11 cellular contexts compared by ENCODE assay signal in genomic region chrX:99480728-99481127, GRCh38.
"Had no signal": no experiment of that assay in that cellular context is flagged by ENCODE, and none has a peak within 500 bp of the region (broad histone marks: within the 10 kb centered on the region; RNA-seq: fewer than 3 reads in every experiment).

No MANE protein-coding gene starts in this region.

- ATAC-seq: GM23338, HCT116 had no signal

- H3K9me3 ChIP-seq: HAP-1 had no signal

- H3K4me3 ChIP-seq: GM23248, GM23338, HAP-1 had no signal

- H3K4me2 ChIP-seq: GM23338 had no signal

- H3K9ac ChIP-seq: GM23248 had no signal

- H3K27ac ChIP-seq: GM23248 had no signal

- H3K36me3 ChIP-seq: HAP-1 had no signal

- FAIRE-seq: H1, H54 had no signal

- H2AFZ ChIP-seq: GM23248, GM23338 had no signal

- H3K4me1 ChIP-seq: HAP-1 had no signal

- DNase-seq: GM23248, GOT3, H7, H9, HCEC 1CT, HFFc6 had no signal
